In genomic region chr15:64459382-64459781, GRCh38 we compare ENCODE assay signal across 8 cellular contexts. TPM values are rescaled to one million over a fixed set of nuclear protein-coding genes. Genes with fewer than 3 reads are reported as not detected.
A peak's percentile ranks its signal among the peaks of the same experiment; 100 is the strongest.
DNase-seq lines count a peak whose midpoint lies in the region; ATAC-seq and TF ChIP-seq lines count a peak whose summit lies in the region.
"Had no signal": no experiment of that assay in that cellular context is flagged by ENCODE, and none has a peak within 500 bp of the region (broad histone marks: within the 10 kb centered on the region; RNA-seq: fewer than 3 reads in every experiment).

No MANE protein-coding gene starts in this region.

- H3K36me3 Mint-ChIP-seq in chondrocyte (ENCODE audit: low read depth) (peaks cover 6% of the 10 kb centered on the region), osteocyte (ENCODE audit: unreplicated experiment) (peaks cover 18% of the 10 kb centered on the region)

- peak overlapping the region; percentile 77 for H3K9ac ChIP-seq in Loucy (ENCODE audit: low read depth, low read length, poor library complexity, severe bottlenecking)

- no peaks in the 10 kb centered on the region for H3K27me3 ChIP-seq in GM06990 (replicated peaks; ENCODE audit: control insufficient read depth, insufficient read depth, low read length)
- no peaks in the 10 kb centered on the region for H3K27me3 ChIP-seq in Loucy (ENCODE audit: insufficient read depth, low read length, poor library complexity, severe bottlenecking)

- H3K4me3 ChIP-seq in GM06990 (replicated peaks; ENCODE audit: low read depth, low read length) = 0 out of 2 replicates have a peak overlapping the region, but pooled peaks have one; percentile 64
- H3K4me3 ChIP-seq in Loucy (ENCODE audit: low read length, poor library complexity, severe bottlenecking) = peak overlapping the region; percentile 78

- no peaks in the 10 kb centered on the region for H3F3A ChIP-seq in Loucy (ENCODE audit: low read depth)

- no peak for TF ChIP-seq CTCF in GM06990 (IDR thresholded peaks at IDR 0.05; ENCODE audit: insufficient read depth, low read length, poor library complexity, severe bottlenecking)
- TF ChIP-seq CTCF in Loucy (conservative IDR thresholded peaks at IDR 0.05; ENCODE audit: low read length) = no peak
- TF ChIP-seq CTCF in chondrocyte (IDR thresholded peaks at IDR 0.05) = no peak
- no peak for TF ChIP-seq CTCF in osteocyte (IDR thresholded peaks at IDR 0.05)

- H2AFZ ChIP-seq in Loucy (ENCODE audit: low read length) = 0 out of 2 replicates have a peak overlapping the region, but pooled peaks have one; percentile 92

- H3K4me1 Mint-ChIP-seq in chondrocyte (ENCODE audit: low read depth) (peaks cover 45% of the 10 kb centered on the region), osteocyte (ENCODE audit: unreplicated experiment) (peaks cover 34% of the 10 kb centered on the region)

- no peaks in the 10 kb centered on the region for H3K9me3 ChIP-seq in Loucy (ENCODE audit: insufficient read depth, low read depth, low read length)

- no peak for ATAC-seq in GM19467 (IDR thresholded peaks at IDR 0.05; ENCODE audit: unreplicated experiment)

- peaks cover 23% of the 10 kb centered on the region for H4K20me1 ChIP-seq in Loucy (ENCODE audit: insufficient read depth, low read length, poor library complexity, severe bottlenecking)

- DNase-seq in GM06990 (ENCODE audit: extremely low read depth, insufficient read length) (no peak), chondrocyte (ENCODE audit: low spot score) (no peak), osteocyte (ENCODE audit: extremely low spot score, unreplicated experiment) (no peak), NCI-H1930 (lab: John Stamatoyannopoulos, UW) (no peak)
- DNase-seq in stimulated activated CD4-positive, alpha-beta T cell treated with anti-CD3 and anti-CD28 coated beads, Interleukin-4, amount 100 ng/mL, for 1 hour = no peak
- DNase-seq: stimulated activated CD4-positive, alpha-beta T cell treated with anti-CD3 and anti-CD28 coated beads, Interleukin-12 subunit alpha, Interleukin-12 subunit beta, amount 100 ng/mL, for 4 hours had no signal

- H3K36me3 ChIP-seq in GM06990 (ENCODE audit: control insufficient read depth, insufficient read depth, low read length) (no peaks in the 10 kb centered on the region), Loucy (ENCODE audit: insufficient read depth, low read length) (no peaks in the 10 kb centered on the region)

- H3K79me2 ChIP-seq in Loucy (ENCODE audit: insufficient read depth, low read length) = peaks cover 40% of the 10 kb centered on the region

- H3K4me3 Mint-ChIP-seq in chondrocyte (ENCODE audit: unreplicated experiment) = peak overlapping the region; percentile 74
- peak overlapping the region; percentile 76 for H3K4me3 Mint-ChIP-seq in osteocyte (ENCODE audit: unreplicated experiment)

- H3K27ac Mint-ChIP-seq in chondrocyte (ENCODE audit: unreplicated experiment) (peak overlapping the region; percentile 87), osteocyte (ENCODE audit: unreplicated experiment) (peak overlapping the region; percentile 79)

- H3K27me3 Mint-ChIP-seq in chondrocyte (ENCODE audit: low read depth) (no peaks in the 10 kb centered on the region), osteocyte (ENCODE audit: unreplicated experiment) (no peaks in the 10 kb centered on the region)

- H3K9me3 Mint-ChIP-seq in chondrocyte (ENCODE audit: low read depth) (no peaks in the 10 kb centered on the region), osteocyte (ENCODE audit: unreplicated experiment) (no peaks in the 10 kb centered on the region)

- no peaks in the 10 kb centered on the region for H3K9me2 ChIP-seq in Loucy (replicated peaks; ENCODE audit: low read depth, low read length)

- peaks cover 68% of the 10 kb centered on the region for H3K4me1 ChIP-seq in Loucy (ENCODE audit: insufficient read depth, low read length, poor library complexity, severe bottlenecking)

- peak overlapping the region; percentile 81 for H3K4me2 ChIP-seq in Loucy (ENCODE audit: low read depth, low read length, poor library complexity, severe bottlenecking)

RNA-seq across cellular contexts. Expression of gene ZNF609, which starts 1.0 kb away (rescaled TPM):
- total RNA-seq in chondrocyte (24.1 to 27.2 TPM (median 24.2 TPM) in 3 replicates), osteocyte (31.7 and 35.1 TPM in 2 replicates)
